Comparison of ENCODE assay signal across 20 cellular contexts in genomic region chr21:34649400-34649799, GRCh38. TPM values are rescaled to one million over a fixed set of nuclear protein-coding genes. Genes with fewer than 3 reads are reported as not detected.
A peak's percentile ranks its signal among the peaks of the same experiment; 100 is the strongest.
DNase-seq lines count a peak whose midpoint lies in the region; ATAC-seq and TF ChIP-seq lines count a peak whose summit lies in the region.
"Had no signal": no experiment of that assay in that cellular context is flagged by ENCODE, and none has a peak within 500 bp of the region (broad histone marks: within the 10 kb centered on the region; RNA-seq: fewer than 3 reads in every experiment).

No MANE protein-coding gene starts in this region.

- TF ChIP-seq CTCF in Loucy (conservative IDR thresholded peaks at IDR 0.05; ENCODE audit: low read length): no peak
- no peak for TF ChIP-seq CTCF in prostate gland (IDR thresholded peaks at IDR 0.05)

- no peaks in the 10 kb centered on the region for H4K20me1 ChIP-seq in Loucy (ENCODE audit: insufficient read depth, low read length, poor library complexity, severe bottlenecking)

- H3K9ac ChIP-seq in Loucy (ENCODE audit: low read depth, low read length, poor library complexity, severe bottlenecking): no peak overlapping the region
- H3K9ac ChIP-seq: GM23248 had no signal

- no peak overlapping the region for H3K4me3 ChIP-seq in Loucy (ENCODE audit: low read length, poor library complexity, severe bottlenecking)
- no peak overlapping the region for H3K4me3 ChIP-seq in prostate gland
- H3K4me3 ChIP-seq: GM12878, GM23248, HAP-1 had no signal

- H3K4me2 ChIP-seq in Loucy (ENCODE audit: low read depth, low read length, poor library complexity, severe bottlenecking): peak overlapping the region; percentile 8

- intact Hi-C loops in left colon (cut with DNase I, micrococcal nuclease): no loop called here
- intact Hi-C loops in prostate gland (cut with DNase I): no loop called here

- no peak overlapping the region for H2AFZ ChIP-seq in Loucy (ENCODE audit: low read length)
- H2AFZ ChIP-seq: GM23248 had no signal

- no peaks in the 10 kb centered on the region for H3K36me3 ChIP-seq in Loucy (ENCODE audit: insufficient read depth, low read length)
- H3K36me3 ChIP-seq in prostate gland: no peaks in the 10 kb centered on the region
- H3K36me3 ChIP-seq: HAP-1 had no signal

- no peaks in the 10 kb centered on the region for H3F3A ChIP-seq in Loucy (ENCODE audit: low read depth)

- peak; percentile 44 for ATAC-seq in left colon
- ATAC-seq: GM12878, Panc1 had no signal

- no peaks in the 10 kb centered on the region for H3K9me3 ChIP-seq in Loucy (ENCODE audit: insufficient read depth, low read depth, low read length)
- H3K9me3 ChIP-seq in prostate gland: no peaks in the 10 kb centered on the region
- H3K9me3 ChIP-seq: HAP-1 had no signal

- TF ChIP-seq POLR2A in prostate gland (IDR thresholded peaks at IDR 0.05): no peak

- peaks cover 6% of the 10 kb centered on the region for H3K27me3 ChIP-seq in Loucy (ENCODE audit: insufficient read depth, low read length, poor library complexity, severe bottlenecking)
- no peaks in the 10 kb centered on the region for H3K27me3 ChIP-seq in prostate gland (replicated peaks; ENCODE audit: insufficient read depth)

- no peak overlapping the region for H3K27ac ChIP-seq in prostate gland
- H3K27ac ChIP-seq: GM23248 had no signal

- H3K9me2 ChIP-seq in Loucy (replicated peaks; ENCODE audit: low read depth, low read length): no peaks in the 10 kb centered on the region

- 83% methylated on average over 3 of the region's 3 CpGs for WGBS in prostate gland

- peak; percentile 51 for DNase-seq in DMS53 (lab: John Stamatoyannopoulos, UW)
- peak; percentile 27 for DNase-seq in NCI-H526 treated with DMSO at 0.1 percent for 48 hours (lab: John Stamatoyannopoulos, UW)
- no peak for DNase-seq in left colon
- no peak for DNase-seq in hepatic stellate cell (ENCODE audit: low spot score)
- DNase-seq in prostate gland (ENCODE audit: low spot score): no peak
- DNase-seq in NOMO-1 treated with DMSO at 0.1 percent for 48 hours (lab: John Stamatoyannopoulos, UW; ENCODE audit: unreplicated experiment): no peak
- DNase-seq: C1 segment of cervical spinal cord, GF-D8, GM23248, NCI-H1105 treated with DMSO at 0.1 percent for 48 hours, NCI-H1694, NCI-H2171 treated with DMSO at 0.1 percent for 48 hours, NCI-H446, T-helper 2 cell had no signal

- H3K4me1 ChIP-seq in Loucy (ENCODE audit: insufficient read depth, low read length, poor library complexity, severe bottlenecking) (no peaks in the 10 kb centered on the region), prostate gland (replicated peaks) (no peaks in the 10 kb centered on the region)
- H3K4me1 ChIP-seq: HAP-1 had no signal

- no peaks in the 10 kb centered on the region for H3K79me2 ChIP-seq in Loucy (ENCODE audit: insufficient read depth, low read length)

RNA-seq across cellular contexts. Expression of gene CLIC6, which starts 19.4 kb away (rescaled TPM):
- total RNA-seq in left colon: 10 to 100 TPM in 1 of 2 donors, under 1 TPM in 1; 0.61 to 15.0 TPM
- total RNA-seq in prostate gland: 1 to 10 TPM; 3.4 to 7.0 TPM
- total RNA-seq: GM23248, LHCN-M2, SK-MEL-5 had no signal

RNA-seq across cellular contexts. Expression of gene RCAN1, which starts 34.5 kb away (rescaled TPM):
- 10 to 100 TPM; 47.4 to 91.3 TPM for total RNA-seq in left colon
- total RNA-seq in prostate gland: 10 to 100 TPM; 12.0 to 14.1 TPM

Comparison
In these comparisons a context has a peak if more than half of its experiments do, and no peak if none do; other contexts are left out.
1. DNase-seq: peak in DMS53 (single experiment) and NCI-H526 treated with DMSO at 0.1 percent for 48 hours (single experiment); none in left colon (0 of 2), hepatic stellate cell (single experiment), prostate gland (single experiment) and NOMO-1 treated with DMSO at 0.1 percent for 48 hours (single experiment).